ENCODE assay signal across 1 cellular context in the genomic region with DNA sequence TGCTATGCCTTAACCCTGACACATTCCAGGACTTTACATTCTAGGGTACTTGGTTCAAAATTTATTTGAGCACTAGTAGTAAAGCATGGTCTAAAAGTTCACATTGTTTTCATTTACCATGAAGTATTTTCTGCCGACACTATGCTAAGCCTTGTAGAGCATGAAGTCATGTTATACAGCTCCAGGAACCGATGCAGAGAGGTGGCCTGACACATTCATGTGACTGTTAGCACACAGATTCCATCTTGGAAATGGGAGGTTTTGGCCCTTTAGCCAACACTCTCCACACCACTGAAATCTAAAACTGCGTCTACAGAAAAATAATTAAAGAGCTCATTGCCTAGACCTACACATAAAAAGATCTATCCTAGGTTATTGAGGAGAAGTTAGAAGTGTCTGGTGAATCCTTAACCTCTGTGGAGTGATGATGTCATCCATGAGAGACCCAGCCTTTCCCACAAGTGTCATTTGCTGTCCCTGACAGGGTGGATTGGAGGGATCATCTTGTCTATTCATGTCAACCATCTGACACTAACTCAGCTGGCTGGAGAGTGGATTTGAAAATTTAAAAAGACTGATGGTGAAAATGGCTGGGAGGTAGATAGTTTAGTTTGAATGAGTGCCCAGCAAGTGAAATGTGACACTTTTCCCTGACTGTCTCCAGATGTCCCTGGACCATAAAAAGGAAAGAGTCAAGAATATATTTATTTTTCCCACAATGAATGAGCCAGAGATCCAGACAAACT.
TF ChIP-seq lines count a peak whose summit lies in the region.

No MANE protein-coding gene starts in this region.

TF ChIP-seq in HEK293, 187 proteins besides CTCF, POLR2A, EP300 and RAD21 (continued from another document and continues in another):
- TF ChIP-seq, protein P1, sequence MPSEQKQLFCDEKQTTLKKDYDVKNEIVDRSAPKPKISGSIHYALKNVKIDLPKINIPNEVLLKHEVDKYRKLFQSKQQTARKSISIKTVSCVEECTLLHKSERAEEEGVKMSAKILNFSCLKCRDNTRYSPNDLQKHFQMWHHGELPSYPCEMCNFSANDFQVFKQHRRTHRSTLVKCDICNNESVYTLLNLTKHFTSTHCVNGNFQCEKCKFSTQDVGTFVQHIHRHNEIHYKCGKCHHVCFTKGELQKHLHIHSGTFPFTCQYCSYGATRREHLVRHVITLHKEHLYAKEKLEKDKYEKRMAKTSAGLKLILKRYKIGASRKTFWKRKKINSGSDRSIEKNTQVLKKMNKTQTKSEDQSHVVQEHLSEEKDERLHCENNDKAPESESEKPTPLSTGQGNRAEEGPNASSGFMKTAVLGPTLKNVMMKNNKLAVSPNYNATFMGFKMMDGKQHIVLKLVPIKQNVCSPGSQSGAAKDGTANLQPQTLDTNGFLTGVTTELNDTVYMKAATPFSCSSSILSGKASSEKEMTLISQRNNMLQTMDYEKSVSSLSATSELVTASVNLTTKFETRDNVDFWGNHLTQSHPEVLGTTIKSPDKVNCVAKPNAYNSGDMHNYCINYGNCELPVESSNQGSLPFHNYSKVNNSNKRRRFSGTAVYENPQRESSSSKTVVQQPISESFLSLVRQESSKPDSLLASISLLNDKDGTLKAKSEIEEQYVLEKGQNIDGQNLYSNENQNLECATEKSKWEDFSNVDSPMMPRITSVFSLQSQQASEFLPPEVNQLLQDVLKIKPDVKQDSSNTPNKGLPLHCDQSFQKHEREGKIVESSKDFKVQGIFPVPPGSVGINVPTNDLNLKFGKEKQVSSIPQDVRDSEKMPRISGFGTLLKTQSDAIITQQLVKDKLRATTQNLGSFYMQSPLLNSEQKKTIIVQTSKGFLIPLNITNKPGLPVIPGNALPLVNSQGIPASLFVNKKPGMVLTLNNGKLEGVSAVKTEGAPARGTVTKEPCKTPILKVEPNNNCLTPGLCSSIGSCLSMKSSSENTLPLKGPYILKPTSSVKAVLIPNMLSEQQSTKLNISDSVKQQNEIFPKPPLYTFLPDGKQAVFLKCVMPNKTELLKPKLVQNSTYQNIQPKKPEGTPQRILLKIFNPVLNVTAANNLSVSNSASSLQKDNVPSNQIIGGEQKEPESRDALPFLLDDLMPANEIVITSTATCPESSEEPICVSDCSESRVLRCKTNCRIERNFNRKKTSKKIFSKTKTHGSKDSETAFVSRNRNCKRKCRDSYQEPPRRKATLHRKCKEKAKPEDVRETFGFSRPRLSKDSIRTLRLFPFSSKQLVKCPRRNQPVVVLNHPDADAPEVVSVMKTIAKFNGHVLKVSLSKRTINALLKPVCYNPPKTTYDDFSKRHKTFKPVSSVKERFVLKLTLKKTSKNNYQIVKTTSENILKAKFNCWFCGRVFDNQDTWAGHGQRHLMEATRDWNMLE (tag by site-specific recombination; conservative IDR thresholded peaks at IDR 0.05; ENCODE audit: low read depth), result 0 out of 2 replicates have a peak, but pooled peaks have one; percentile 32
- TF ChIP-seq ZNF341 (tag by site-specific recombination; IDR thresholded peaks at IDR 0.05; ENCODE audit: low read depth) (no peak), ZEB2 (tag by site-specific recombination; IDR thresholded peaks at IDR 0.05) (0 out of 2 replicates have a peak, but pooled peaks have one; percentile 33), ZNF223 (tag by site-specific recombination; IDR thresholded peaks at IDR 0.05) (no peak), ZNF366 (tag by site-specific recombination; conservative IDR thresholded peaks at IDR 0.05) (peak; percentile 59; the same call in 1 of the 2 replicates), ZNF629 (tag by site-specific recombination; IDR thresholded peaks at IDR 0.05) (peak; percentile 64), OVOL3 (tag by site-specific recombination; IDR thresholded peaks at IDR 0.05) (0 out of 2 replicates have a peak, but pooled peaks have one; percentile 21), GLIS2 (tag by site-specific recombination; IDR thresholded peaks at IDR 0.05) (no peak), MYNN (tag by site-specific recombination; IDR thresholded peaks at IDR 0.05; ENCODE audit: borderline replicate concordance) (no peak), ZNF707 (tag by site-specific recombination; IDR thresholded peaks at IDR 0.05) (no peak), ZSCAN4 (tag by site-specific recombination; IDR thresholded peaks at IDR 0.05) (no peak), ZNF510 (tag by site-specific recombination; IDR thresholded peaks at IDR 0.05; ENCODE audit: insufficient replicate concordance) (no peak), ZSCAN5A (tag by site-specific recombination; IDR thresholded peaks at IDR 0.05) (no peak), FEZF1 (tag by site-specific recombination; IDR thresholded peaks at IDR 0.05) (peak; percentile 29; the same call in 1 of the 2 replicates), ZNF560 (tag by site-specific recombination; IDR thresholded peaks at IDR 0.05; ENCODE audit: borderline replicate concordance) (no peak), MZF1 (tag by site-specific recombination; IDR thresholded peaks at IDR 0.05; ENCODE audit: borderline replicate concordance) (peak; percentile 12; the same call in 1 of the 2 replicates), PRDM1 (tag by site-specific recombination; IDR thresholded peaks at IDR 0.05) (peak; percentile 84), PRDM6 (tag by site-specific recombination; IDR thresholded peaks at IDR 0.05) (peak; percentile 83), ZBTB11 (tag by site-specific recombination; conservative IDR thresholded peaks at IDR 0.05; ENCODE audit: low read depth) (no peak), ZNF335 (tag by site-specific recombination; conservative IDR thresholded peaks at IDR 0.05) (no peak; the same call in 1 of the 2 replicates), ZXDB (tag by site-specific recombination; IDR thresholded peaks at IDR 0.05) (peak; percentile 49; the same call in 1 of the 2 replicates), ZBTB17 (tag by site-specific recombination; IDR thresholded peaks at IDR 0.05) (0 out of 2 replicates have a peak, but pooled peaks have one; percentile 40), ZNF645 (tag by site-specific recombination; IDR thresholded peaks at IDR 0.05) (no peak)
- TF ChIP-seq, protein P2, sequence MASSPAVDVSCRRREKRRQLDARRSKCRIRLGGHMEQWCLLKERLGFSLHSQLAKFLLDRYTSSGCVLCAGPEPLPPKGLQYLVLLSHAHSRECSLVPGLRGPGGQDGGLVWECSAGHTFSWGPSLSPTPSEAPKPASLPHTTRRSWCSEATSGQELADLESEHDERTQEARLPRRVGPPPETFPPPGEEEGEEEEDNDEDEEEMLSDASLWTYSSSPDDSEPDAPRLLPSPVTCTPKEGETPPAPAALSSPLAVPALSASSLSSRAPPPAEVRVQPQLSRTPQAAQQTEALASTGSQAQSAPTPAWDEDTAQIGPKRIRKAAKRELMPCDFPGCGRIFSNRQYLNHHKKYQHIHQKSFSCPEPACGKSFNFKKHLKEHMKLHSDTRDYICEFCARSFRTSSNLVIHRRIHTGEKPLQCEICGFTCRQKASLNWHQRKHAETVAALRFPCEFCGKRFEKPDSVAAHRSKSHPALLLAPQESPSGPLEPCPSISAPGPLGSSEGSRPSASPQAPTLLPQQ (tag by site-specific recombination; IDR thresholded peaks at IDR 0.05), result peak; percentile 20; the same call in 1 of the 2 replicates
- TF ChIP-seq, protein P3, sequence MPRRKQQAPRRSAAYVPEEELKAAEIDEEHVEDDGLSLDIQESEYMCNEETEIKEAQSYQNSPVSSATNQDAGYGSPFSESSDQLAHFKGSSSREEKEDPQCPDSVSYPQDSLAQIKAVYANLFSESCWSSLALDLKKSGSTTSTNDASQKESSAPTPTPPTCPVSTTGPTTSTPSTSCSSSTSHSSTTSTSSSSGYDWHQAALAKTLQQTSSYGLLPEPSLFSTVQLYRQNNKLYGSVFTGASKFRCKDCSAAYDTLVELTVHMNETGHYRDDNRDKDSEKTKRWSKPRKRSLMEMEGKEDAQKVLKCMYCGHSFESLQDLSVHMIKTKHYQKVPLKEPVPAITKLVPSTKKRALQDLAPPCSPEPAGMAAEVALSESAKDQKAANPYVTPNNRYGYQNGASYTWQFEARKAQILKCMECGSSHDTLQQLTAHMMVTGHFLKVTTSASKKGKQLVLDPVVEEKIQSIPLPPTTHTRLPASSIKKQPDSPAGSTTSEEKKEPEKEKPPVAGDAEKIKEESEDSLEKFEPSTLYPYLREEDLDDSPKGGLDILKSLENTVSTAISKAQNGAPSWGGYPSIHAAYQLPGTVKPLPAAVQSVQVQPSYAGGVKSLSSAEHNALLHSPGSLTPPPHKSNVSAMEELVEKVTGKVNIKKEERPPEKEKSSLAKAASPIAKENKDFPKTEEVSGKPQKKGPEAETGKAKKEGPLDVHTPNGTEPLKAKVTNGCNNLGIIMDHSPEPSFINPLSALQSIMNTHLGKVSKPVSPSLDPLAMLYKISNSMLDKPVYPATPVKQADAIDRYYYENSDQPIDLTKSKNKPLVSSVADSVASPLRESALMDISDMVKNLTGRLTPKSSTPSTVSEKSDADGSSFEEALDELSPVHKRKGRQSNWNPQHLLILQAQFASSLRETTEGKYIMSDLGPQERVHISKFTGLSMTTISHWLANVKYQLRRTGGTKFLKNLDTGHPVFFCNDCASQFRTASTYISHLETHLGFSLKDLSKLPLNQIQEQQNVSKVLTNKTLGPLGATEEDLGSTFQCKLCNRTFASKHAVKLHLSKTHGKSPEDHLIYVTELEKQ (tag by site-specific recombination; IDR thresholded peaks at IDR 0.05; ENCODE audit: borderline replicate concordance), result peak; percentile 65
- TF ChIP-seq, protein P4, sequence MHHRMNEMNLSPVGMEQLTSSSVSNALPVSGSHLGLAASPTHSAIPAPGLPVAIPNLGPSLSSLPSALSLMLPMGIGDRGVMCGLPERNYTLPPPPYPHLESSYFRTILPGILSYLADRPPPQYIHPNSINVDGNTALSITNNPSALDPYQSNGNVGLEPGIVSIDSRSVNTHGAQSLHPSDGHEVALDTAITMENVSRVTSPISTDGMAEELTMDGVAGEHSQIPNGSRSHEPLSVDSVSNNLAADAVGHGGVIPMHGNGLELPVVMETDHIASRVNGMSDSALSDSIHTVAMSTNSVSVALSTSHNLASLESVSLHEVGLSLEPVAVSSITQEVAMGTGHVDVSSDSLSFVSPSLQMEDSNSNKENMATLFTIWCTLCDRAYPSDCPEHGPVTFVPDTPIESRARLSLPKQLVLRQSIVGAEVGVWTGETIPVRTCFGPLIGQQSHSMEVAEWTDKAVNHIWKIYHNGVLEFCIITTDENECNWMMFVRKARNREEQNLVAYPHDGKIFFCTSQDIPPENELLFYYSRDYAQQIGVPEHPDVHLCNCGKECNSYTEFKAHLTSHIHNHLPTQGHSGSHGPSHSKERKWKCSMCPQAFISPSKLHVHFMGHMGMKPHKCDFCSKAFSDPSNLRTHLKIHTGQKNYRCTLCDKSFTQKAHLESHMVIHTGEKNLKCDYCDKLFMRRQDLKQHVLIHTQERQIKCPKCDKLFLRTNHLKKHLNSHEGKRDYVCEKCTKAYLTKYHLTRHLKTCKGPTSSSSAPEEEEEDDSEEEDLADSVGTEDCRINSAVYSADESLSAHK (tag by site-specific recombination; IDR thresholded peaks at IDR 0.05), result peak; percentile 91
